ENCODE assay signal across 29 cellular contexts in genomic region chr3:190741788-190742187, GRCh38.
"Had no signal": no experiment of that assay in that cellular context is flagged by ENCODE, and none has a peak within 500 bp of the region (broad histone marks: within the 10 kb centered on the region; RNA-seq: fewer than 3 reads in every experiment).

No MANE protein-coding gene starts in this region.

- H3K9me3 Mint-ChIP-seq: stimulated activated effector memory CD8-positive, alpha-beta T cell treated with anti-CD3 and anti-CD28 coated beads, Interleukin-12 subunit alpha, Interleukin-12 subunit beta, amount 100 ng/mL, for 72 hours; stimulated activated memory B cell treated with anti-CD40 and anti-IgM and Interleukin-4, amounts not matched to agents 10 μg/mL and 1 μg/mL and 100 μg/mL, for 72 hours; stimulated activated naive B cell treated with anti-CD40 and anti-IgM and Interleukin-4, amounts not matched to agents 10 μg/mL and 1 μg/mL and 100 μg/mL, for 72 hours; stimulated activated naive CD8-positive, alpha-beta T cell treated with anti-CD3 and anti-CD28 coated beads, Interleukin-15, amount 100 ng/mL, for 72 hours; stimulated activated naive CD8-positive, alpha-beta T cell treated with anti-CD3 and anti-CD28 coated beads, Interleukin-15, Interleukin-2, amounts not matched to agents 100 ng/mL and 50 ng/mL, for 24 hours had no signal

- H3K36me3 Mint-ChIP-seq: stimulated activated effector memory CD8-positive, alpha-beta T cell treated with anti-CD3 and anti-CD28 coated beads, Interleukin-12 subunit alpha, Interleukin-12 subunit beta, amount 100 ng/mL, for 72 hours; stimulated activated memory B cell treated with anti-CD40 and anti-IgM and Interleukin-4, amounts not matched to agents 10 μg/mL and 1 μg/mL and 100 μg/mL, for 72 hours; type B pancreatic cell had no signal

- H3K36me3 ChIP-seq: stomach, suprapubic skin, thoracic aorta, thyroid gland, tibial artery, tibial nerve, transverse colon, upper lobe of left lung, upper lobe of right lung, uterus, vagina had no signal

- FAIRE-seq: urothelium cell line had no signal

- H3K27me3 Mint-ChIP-seq: stimulated activated naive CD8-positive, alpha-beta T cell treated with anti-CD3 and anti-CD28 coated beads, Interleukin-15, amount 100 ng/mL, for 72 hours; type B pancreatic cell had no signal

- DNase-seq: stimulated activated CD4-positive, alpha-beta T cell treated with anti-CD3 and anti-CD28 coated beads, Interleukin-2, amount 100 ng/mL, for 48 hours; stimulated activated CD4-positive, alpha-beta T cell treated with anti-CD3 and anti-CD28 coated beads, Interleukin-4, amount 100 ng/mL, for 1 hour; stimulated activated CD4-positive, alpha-beta T cell treated with anti-CD3 and anti-CD28 coated beads, Interleukin-4, amount 100 ng/mL, for 24 hours; stimulated activated CD4-positive, alpha-beta T cell treated with anti-CD3 and anti-CD28 coated beads, Interleukin-4, amount 100 ng/mL, for 4 hours; stimulated activated CD8-positive, alpha-beta memory T cell treated with anti-CD3 and anti-CD28 coated beads, Interleukin-4, amount 100 ng/mL, for 48 hours; stimulated activated naive B cell treated with anti-CD40 and anti-IgM and Interleukin-4, amounts not matched to agents 10 μg/mL and 1 μg/mL and 100 μg/mL, for 72 hours; stimulated activated naive CD4-positive, alpha-beta T cell; stimulated activated naive CD4-positive, alpha-beta T cell treated with Interleukin-2 at 50 U/mL for 16 hours; stimulated activated naive CD8-positive, alpha-beta T cell treated with anti-CD3 and anti-CD28 coated beads, Interleukin-15, amount 100 ng/mL, for 72 hours; stimulated activated naive CD8-positive, alpha-beta T cell treated with anti-CD3 and anti-CD28 coated beads, Interleukin-15, Interleukin-2, amounts not matched to agents 100 U/mL and 50 U/mL, for 24 hours; stomach; substantia nigra; testis; thyroid gland; tibial artery; transverse colon; trophoblast cell; upper lobe of left lung; upper lobe of right lung; uterus had no signal

- H3K27ac Mint-ChIP-seq: stimulated activated effector memory CD8-positive, alpha-beta T cell treated with anti-CD3 and anti-CD28 coated beads, Interleukin-12 subunit alpha, Interleukin-12 subunit beta, amount 100 ng/mL, for 72 hours; stimulated activated memory B cell treated with anti-CD40 and anti-IgM and Interleukin-4, amounts not matched to agents 10 μg/mL and 1 μg/mL and 100 μg/mL, for 72 hours; stimulated activated naive B cell treated with anti-CD40 and anti-IgM and Interleukin-4, amounts not matched to agents 10 μg/mL and 1 μg/mL and 100 μg/mL, for 72 hours; stimulated activated naive CD8-positive, alpha-beta T cell treated with anti-CD3 and anti-CD28 coated beads, Interleukin-15, amount 100 ng/mL, for 72 hours; stimulated activated naive CD8-positive, alpha-beta T cell treated with anti-CD3 and anti-CD28 coated beads, Interleukin-15, Interleukin-2, amounts not matched to agents 100 ng/mL and 50 ng/mL, for 24 hours; type B pancreatic cell had no signal

- H3K4me3 ChIP-seq: stomach, suprapubic skin, testis, thoracic aorta, thyroid gland, tibial artery, tibial nerve, transverse colon, upper lobe of left lung, upper lobe of right lung, uterus, vagina had no signal

- H3K4me3 Mint-ChIP-seq: stimulated activated effector memory CD8-positive, alpha-beta T cell treated with anti-CD3 and anti-CD28 coated beads, Interleukin-12 subunit alpha, Interleukin-12 subunit beta, amount 100 ng/mL, for 72 hours; stimulated activated memory B cell treated with anti-CD40 and anti-IgM and Interleukin-4, amounts not matched to agents 10 μg/mL and 1 μg/mL and 100 μg/mL, for 72 hours; stimulated activated naive B cell treated with anti-CD40 and anti-IgM and Interleukin-4, amounts not matched to agents 10 μg/mL and 1 μg/mL and 100 μg/mL, for 72 hours; stimulated activated naive CD8-positive, alpha-beta T cell treated with anti-CD3 and anti-CD28 coated beads, Interleukin-15, amount 100 ng/mL, for 72 hours; stimulated activated naive CD8-positive, alpha-beta T cell treated with anti-CD3 and anti-CD28 coated beads, Interleukin-15, Interleukin-2, amounts not matched to agents 100 ng/mL and 50 ng/mL, for 24 hours; type B pancreatic cell had no signal

- H3K4me1 Mint-ChIP-seq: stimulated activated effector memory CD8-positive, alpha-beta T cell treated with anti-CD3 and anti-CD28 coated beads, Interleukin-12 subunit alpha, Interleukin-12 subunit beta, amount 100 ng/mL, for 72 hours; stimulated activated memory B cell treated with anti-CD40 and anti-IgM and Interleukin-4, amounts not matched to agents 10 μg/mL and 1 μg/mL and 100 μg/mL, for 72 hours; stimulated activated naive B cell treated with anti-CD40 and anti-IgM and Interleukin-4, amounts not matched to agents 10 μg/mL and 1 μg/mL and 100 μg/mL, for 72 hours; stimulated activated naive CD8-positive, alpha-beta T cell treated with anti-CD3 and anti-CD28 coated beads, Interleukin-15, amount 100 ng/mL, for 72 hours had no signal

- H3K27me3 ChIP-seq: stomach, suprapubic skin, testis, thyroid gland, tibial artery, tibial nerve, transverse colon, upper lobe of left lung, upper lobe of right lung, uterus, vagina had no signal

- H3K4me1 ChIP-seq: stomach, suprapubic skin, testis, thyroid gland, tibial artery, tibial nerve, transverse colon, upper lobe of left lung, upper lobe of right lung, uterus, vagina had no signal

- H3K9me3 ChIP-seq: stomach, suprapubic skin, testis, thoracic aorta, thyroid gland, tibial artery, tibial nerve, transverse colon, upper lobe of left lung, upper lobe of right lung, uterus, vagina had no signal

- H3K27ac ChIP-seq: stomach, suprapubic skin, testis, thoracic aorta, thyroid gland, tibial artery, tibial nerve, transverse colon, upper lobe of left lung, upper lobe of right lung, uterus, vagina had no signal

- ATAC-seq: stimulated activated effector memory CD8-positive, alpha-beta T cell treated with anti-CD3 and anti-CD28 coated beads, Interleukin-12 subunit alpha, Interleukin-12 subunit beta, amount 100 ng/mL, for 72 hours; stimulated activated memory B cell treated with anti-CD40 and anti-IgM and Interleukin-4, amounts not matched to agents 10 μg/mL and 1 μg/mL and 100 μg/mL, for 72 hours; stimulated activated naive B cell treated with anti-CD40 and anti-IgM and Interleukin-4, amounts not matched to agents 10 μg/mL and 1 μg/mL and 100 μg/mL, for 72 hours; stimulated activated naive CD8-positive, alpha-beta T cell treated with anti-CD3 and anti-CD28 coated beads, Interleukin-15, amount 100 ng/mL, for 72 hours; stimulated activated naive CD8-positive, alpha-beta T cell treated with anti-CD3 and anti-CD28 coated beads, Interleukin-15, Interleukin-2, amounts not matched to agents 100 U/mL and 50 U/mL, for 24 hours; upper lobe of right lung had no signal
